In genomic region chr7:143362126-143362961, GRCh38 we compare ENCODE assay signal across 1 cellular context.
TF ChIP-seq lines count a peak whose summit lies in the region.

Gene FAM131B (minus strand): TSS chr7:143362713. CDS start chr7:143362603, 110 bp downstream.

TF ChIP-seq in HCT116, 20 proteins besides CTCF, POLR2A, EP300 and RAD21 (continued from another document):
- TF ChIP-seq MAX (IDR thresholded peaks at IDR 0.05) = no peak
- TF ChIP-seq SRF (IDR thresholded peaks at IDR 0.05; ENCODE audit: low read depth) = no peak
- no peak for TF ChIP-seq FOSL1 (IDR thresholded peaks at IDR 0.05; ENCODE audit: low read depth)
TF ChIP-seq in HCT116: peak in this region for 0.
